ENCODE assay signal across 21 cellular contexts in genomic region chr14:102574840-102575478, GRCh38. TPM values are rescaled to one million over a fixed set of nuclear protein-coding genes. Genes with fewer than 3 reads are reported as not detected.
DNase-seq lines count a peak whose midpoint lies in the region; ATAC-seq and TF ChIP-seq lines count a peak whose summit lies in the region.
"Had no signal": no experiment of that assay in that cellular context is flagged by ENCODE, and none has a peak within 500 bp of the region (broad histone marks: within the 10 kb centered on the region; RNA-seq: fewer than 3 reads in every experiment).

No MANE protein-coding gene starts in this region.

- TF ChIP-seq CTCF in fibroblast of villous mesenchyme (IDR thresholded peaks at IDR 0.05; ENCODE audit: insufficient read depth, low read depth, low read length) (no peak), nephron (IDR thresholded peaks at IDR 0.05; ENCODE audit: unreplicated experiment in 3 of 3) (no peak)

- no peaks in the 10 kb centered on the region for H3K36me3 Mint-ChIP-seq in nephron (ENCODE audit: low read depth)
- H3K36me3 Mint-ChIP-seq in stimulated activated naive B cell treated with anti-CD40 and anti-IgM and Interleukin-4, amounts not matched to agents 10 μg/mL and 1 μg/mL and 100 μg/mL, for 72 hours, result no peaks in the 10 kb centered on the region
- H3K36me3 Mint-ChIP-seq: CD4-positive, CD25-positive, alpha-beta regulatory T cell had no signal

- DNase-seq in ELF-1 (ENCODE audit: low read depth, low spot score) (peak; percentile 88), HuH-7.5 (ENCODE audit: low spot score) (peak; percentile 75), fibroblast of villous mesenchyme (ENCODE audit: low read depth) (peak; percentile 43), HK-2 (ENCODE audit: unreplicated experiment) (no peak)
- DNase-seq in stimulated activated naive B cell treated with anti-CD40 and anti-IgM and Interleukin-4, amounts not matched to agents 10 μg/mL and 1 μg/mL and 100 μg/mL, for 72 hours, result no peak
- no peak for DNase-seq in stimulated activated CD4-positive, alpha-beta T cell treated with anti-CD3 and anti-CD28 coated beads, Interleukin-4, amount 100 ng/mL, for 4 hours
- DNase-seq: activated B cell treated with CpG ODN at 0.5 μM for 24 hours; activated naive CD4-positive, alpha-beta T cell treated with anti-CD3 and anti-CD28 coated beads for 36 hours; activated T-cell treated with anti-CD3 and anti-CD28 coated beads, Interleukin-2, amount 50 U/mL, for 4 hours; CD4-positive, CD25-positive, alpha-beta regulatory T cell; cerebellar nuclear complex; DMS153; effector memory CD8-positive, alpha-beta T cell; head of caudate nucleus; NCI-H1436 treated with DMSO at 0.1 percent for 48 hours; NCI-H82; PC-3; spleen had no signal

- peak overlapping the region in 2 of 3 experiments; percentile 29 to 50 for H3K27ac Mint-ChIP-seq in nephron
- H3K27ac Mint-ChIP-seq in stimulated activated naive B cell treated with anti-CD40 and anti-IgM and Interleukin-4, amounts not matched to agents 10 μg/mL and 1 μg/mL and 100 μg/mL, for 72 hours, result no peak overlapping the region
- H3K27ac Mint-ChIP-seq: activated B cell treated with CpG ODN at 0.5 μM for 24 hours; activated naive CD4-positive, alpha-beta T cell treated with anti-CD3 and anti-CD28 coated beads for 36 hours; effector memory CD8-positive, alpha-beta T cell had no signal

- H3K4me1 Mint-ChIP-seq in nephron, result peaks cover 19% of the 10 kb centered on the region
- peaks cover 12 to 26% of the 10 kb centered on the region in 2 donors for H3K4me1 Mint-ChIP-seq in stimulated activated naive B cell treated with anti-CD40 and anti-IgM and Interleukin-4, amounts not matched to agents 10 μg/mL and 1 μg/mL and 100 μg/mL, for 72 hours

- H3K4me3 ChIP-seq in fibroblast of villous mesenchyme (ENCODE audit: low read depth, low read length), result no peak overlapping the region
- H3K4me3 ChIP-seq: ascending aorta, spleen had no signal

- no peaks in the 10 kb centered on the region for H3K27me3 Mint-ChIP-seq in nephron (ENCODE audit: low read depth)
- no peaks in the 10 kb centered on the region for H3K27me3 Mint-ChIP-seq in stimulated activated naive B cell treated with anti-CD40 and anti-IgM and Interleukin-4, amounts not matched to agents 10 μg/mL and 1 μg/mL and 100 μg/mL, for 72 hours
- H3K27me3 Mint-ChIP-seq: activated B cell treated with CpG ODN at 0.5 μM for 24 hours had no signal

- H3K4me3 Mint-ChIP-seq in nephron, result no peak overlapping the region
- no peak overlapping the region for H3K4me3 Mint-ChIP-seq in stimulated activated naive B cell treated with anti-CD40 and anti-IgM and Interleukin-4, amounts not matched to agents 10 μg/mL and 1 μg/mL and 100 μg/mL, for 72 hours
- H3K4me3 Mint-ChIP-seq: activated B cell treated with CpG ODN at 0.5 μM for 24 hours; activated naive CD4-positive, alpha-beta T cell treated with anti-CD3 and anti-CD28 coated beads for 36 hours; activated T-cell treated with anti-CD3 and anti-CD28 coated beads, Interleukin-2, amount 50 U/mL, for 4 hours; CD4-positive, CD25-positive, alpha-beta regulatory T cell; effector memory CD8-positive, alpha-beta T cell had no signal

- ATAC-seq in HG03354 (IDR thresholded peaks at IDR 0.05; ENCODE audit: poor library complexity, severe bottlenecking, unreplicated experiment), result no peak
- no peak for ATAC-seq in stimulated activated naive B cell treated with anti-CD40 and anti-IgM and Interleukin-4, amounts not matched to agents 10 μg/mL and 1 μg/mL and 100 μg/mL, for 72 hours (replicated peaks)
- ATAC-seq: activated T-cell treated with anti-CD3 and anti-CD28 coated beads, Interleukin-2, amount 50 U/mL, for 4 hours; effector memory CD8-positive, alpha-beta T cell; PC-3 had no signal

- no peaks in the 10 kb centered on the region for H3K9me3 Mint-ChIP-seq in nephron
- no peaks in the 10 kb centered on the region for H3K9me3 Mint-ChIP-seq in stimulated activated naive B cell treated with anti-CD40 and anti-IgM and Interleukin-4, amounts not matched to agents 10 μg/mL and 1 μg/mL and 100 μg/mL, for 72 hours
- H3K9me3 Mint-ChIP-seq: activated B cell treated with CpG ODN at 0.5 μM for 24 hours; activated naive CD4-positive, alpha-beta T cell treated with anti-CD3 and anti-CD28 coated beads for 36 hours; activated T-cell treated with anti-CD3 and anti-CD28 coated beads, Interleukin-2, amount 50 U/mL, for 4 hours; CD4-positive, CD25-positive, alpha-beta regulatory T cell; effector memory CD8-positive, alpha-beta T cell had no signal

RNA-seq across cellular contexts. Expression of gene RCOR1, which starts 17.5 kb away (rescaled TPM):
- 12.6 and 23.7 TPM in 2 replicates for total RNA-seq in fibroblast of villous mesenchyme

Comparison
In these comparisons a context has a peak if more than half of its experiments do, and no peak if none do; other contexts are left out.
1. DNase-seq: peak in ELF-1 (single experiment), HuH-7.5 (single experiment) and fibroblast of villous mesenchyme (single experiment); none in stimulated activated naive B cell treated with anti-CD40 and anti-IgM and Interleukin-4, amounts not matched to agents 10 μg/mL and 1 μg/mL and 100 μg/mL, for 72 hours (single experiment), stimulated activated CD4-positive, alpha-beta T cell treated with anti-CD3 and anti-CD28 coated beads, Interleukin-4, amount 100 ng/mL, for 4 hours (0 of 2) and HK-2 (single experiment).